In genomic region chr2:217356142-217356541, GRCh38 we compare ENCODE assay signal across 13 cellular contexts.
"Had no signal": no experiment of that assay in that cellular context is flagged by ENCODE, and none has a peak within 500 bp of the region (broad histone marks: within the 10 kb centered on the region; RNA-seq: fewer than 3 reads in every experiment).

No MANE protein-coding gene starts in this region.

- DNase-seq: activated CD4-positive, alpha-beta T cell treated with anti-CD3 and anti-CD28 coated beads, Interleukin-2, amount 50 U/mL, for 1 hour; activated naive CD4-positive, alpha-beta T cell treated with Interleukin-2 at 50 U/mL for 16 hours; kidney; left lung; nephron progenitor cell; T-cell; T-helper 9 cell had no signal

- H3K9me3 ChIP-seq: left lung had no signal

- H3K4me3 Mint-ChIP-seq: memory B cell; nephron progenitor cell; stimulated activated effector memory CD8-positive, alpha-beta T cell treated with anti-CD3 and anti-CD28 coated beads, Interleukin-12 subunit alpha, Interleukin-12 subunit beta, amount 100 ng/mL, for 72 hours; T-cell had no signal

- H3K36me3 Mint-ChIP-seq: memory B cell; stimulated activated effector memory CD8-positive, alpha-beta T cell treated with anti-CD3 and anti-CD28 coated beads, Interleukin-12 subunit alpha, Interleukin-12 subunit beta, amount 100 ng/mL, for 72 hours had no signal

- H3K27me3 ChIP-seq: left lung had no signal

- H3K27ac Mint-ChIP-seq: memory B cell; nephron progenitor cell; stimulated activated effector memory CD8-positive, alpha-beta T cell treated with anti-CD3 and anti-CD28 coated beads, Interleukin-12 subunit alpha, Interleukin-12 subunit beta, amount 100 ng/mL, for 72 hours; T-cell had no signal

- H3K4me3 ChIP-seq: cardiac muscle cell, left lung, SK-N-MC had no signal

- H3K27ac ChIP-seq: cardiac muscle cell, left lung, SK-N-MC had no signal

- H3K36me3 ChIP-seq: cardiac muscle cell, left lung had no signal

- H3K4me1 Mint-ChIP-seq: memory B cell; stimulated activated effector memory CD8-positive, alpha-beta T cell treated with anti-CD3 and anti-CD28 coated beads, Interleukin-12 subunit alpha, Interleukin-12 subunit beta, amount 100 ng/mL, for 72 hours; T-cell had no signal

- ATAC-seq: activated CD4-positive, CD25-positive, alpha-beta regulatory T cell treated with anti-CD3 and anti-CD28 coated beads, Interleukin-2, amount 50 U/mL, for 24 hours; esophagus mucosa; left lung; stimulated activated effector memory CD8-positive, alpha-beta T cell treated with anti-CD3 and anti-CD28 coated beads, Interleukin-12 subunit alpha, Interleukin-12 subunit beta, amount 100 ng/mL, for 72 hours had no signal

- H3K9me3 Mint-ChIP-seq: nephron progenitor cell; stimulated activated effector memory CD8-positive, alpha-beta T cell treated with anti-CD3 and anti-CD28 coated beads, Interleukin-12 subunit alpha, Interleukin-12 subunit beta, amount 100 ng/mL, for 72 hours had no signal
